In genomic region chrY:21242793-21243192, GRCh38 we compare ENCODE assay signal across 17 cellular contexts.
DNase-seq lines count a peak whose midpoint lies in the region; ATAC-seq and TF ChIP-seq lines count a peak whose summit lies in the region.
"Had no signal": no experiment of that assay in that cellular context is flagged by ENCODE, and none has a peak within 500 bp of the region (broad histone marks: within the 10 kb centered on the region; RNA-seq: fewer than 3 reads in every experiment).

No MANE protein-coding gene starts in this region.

- peaks cover 0 to 9% of the 10 kb centered on the region in 2 donors for H3K36me3 Mint-ChIP-seq in activated T-cell treated with anti-CD3 and anti-CD28 coated beads, Interleukin-2, amount 50 U/mL, for 72 hours (ENCODE audit: insufficient read depth in 2 of 2)
- peaks cover 38% of the 10 kb centered on the region for H3K36me3 Mint-ChIP-seq in CD4-positive, alpha-beta T cell (ENCODE audit: low read depth)
- peaks cover 8% of the 10 kb centered on the region for H3K36me3 Mint-ChIP-seq in activated B cell treated with CpG ODN at 0.5 μM for 24 hours (ENCODE audit: low read depth)
- peaks cover 6% of the 10 kb centered on the region for H3K36me3 Mint-ChIP-seq in central memory CD8-positive, alpha-beta T cell (ENCODE audit: insufficient read depth)

- intact Hi-C loops in CD4-positive, alpha-beta T cell (cut with DNase I, micrococcal nuclease) = no loop called here
- intact Hi-C loops in activated B cell treated with CpG ODN at 0.5 μM for 24 hours (cut with micrococcal nuclease) = loop anchor here (5.0 to 10.0 kb wide), 2 partner anchors 445 to 668 kb away; partner anchors contain the start of gene EIF1AY

- H3K9me3 Mint-ChIP-seq in activated T-cell treated with anti-CD3 and anti-CD28 coated beads, Interleukin-2, amount 50 U/mL, for 72 hours = peaks cover 0 to 3% of the 10 kb centered on the region in 2 donors
- H3K9me3 Mint-ChIP-seq in CD4-positive, alpha-beta T cell = no peaks in the 10 kb centered on the region
- no peaks in the 10 kb centered on the region for H3K9me3 Mint-ChIP-seq in activated B cell treated with CpG ODN at 0.5 μM for 24 hours
- H3K9me3 Mint-ChIP-seq in central memory CD8-positive, alpha-beta T cell = peaks cover 7% of the 10 kb centered on the region

- H3K27ac Mint-ChIP-seq in activated T-cell treated with anti-CD3 and anti-CD28 coated beads, Interleukin-2, amount 50 U/mL, for 72 hours = peak overlapping the region; percentile 86
- peak overlapping the region; percentile 87 for H3K27ac Mint-ChIP-seq in CD4-positive, alpha-beta T cell
- H3K27ac Mint-ChIP-seq in activated B cell treated with CpG ODN at 0.5 μM for 24 hours = peak overlapping the region; percentile 94
- peak overlapping the region; percentile 89 for H3K27ac Mint-ChIP-seq in central memory CD8-positive, alpha-beta T cell (ENCODE audit: low read depth)

- peak overlapping the region in 1 of 2 donors; percentile 47 for H3K4me3 Mint-ChIP-seq in activated T-cell treated with anti-CD3 and anti-CD28 coated beads, Interleukin-2, amount 50 U/mL, for 72 hours
- H3K4me3 Mint-ChIP-seq in CD4-positive, alpha-beta T cell = peak overlapping the region; percentile 15
- no peak overlapping the region for H3K4me3 Mint-ChIP-seq in activated B cell treated with CpG ODN at 0.5 μM for 24 hours
- H3K4me3 Mint-ChIP-seq in central memory CD8-positive, alpha-beta T cell = no peak overlapping the region

- no peaks in the 10 kb centered on the region for H3K27me3 ChIP-seq in CD4-positive, alpha-beta T cell (ENCODE audit: control insufficient read depth, insufficient read depth, low read length)
- H3K27me3 ChIP-seq: BLaER1 treated with 17β-estradiol and CSF1 and Interleukin-3, amounts not matched to agents 10 nM and 100 nM had no signal

- CTCF ChIA-PET in CD4-positive, alpha-beta T cell (lab: Charles Lee) = no interaction called here
- CTCF ChIA-PET in activated B cell treated with CpG ODN at 0.5 μM for 24 hours (lab: Charles Lee) = no interaction called here

- H3K27ac ChIP-seq in CD4-positive, alpha-beta T cell (ENCODE audit: low read depth, low read length) = no peak overlapping the region
- H3K27ac ChIP-seq: BLaER1 treated with 17β-estradiol and CSF1 and Interleukin-3, amounts not matched to agents 10 nM and 100 nM had no signal

- POLR2A ChIA-PET in CD4-positive, alpha-beta T cell (lab: Charles Lee) = interaction anchor here (1.4 kb wide), 1 partner anchor 11 kb away, joined by 6 read pairs; no protein-coding TSS in a partner anchor
- POLR2A ChIA-PET in activated B cell treated with CpG ODN at 0.5 μM for 24 hours (lab: Charles Lee) = no interaction called here

- TF ChIP-seq CTCF in CD4-positive, alpha-beta T cell (IDR thresholded peaks at IDR 0.05) = no peak
- no peak for TF ChIP-seq CTCF in activated B cell treated with CpG ODN at 0.5 μM for 24 hours (IDR thresholded peaks at IDR 0.05)

- no peaks in the 10 kb centered on the region for H3K9me3 ChIP-seq in CD4-positive, alpha-beta T cell (ENCODE audit: control insufficient read depth, low read length)
- H3K9me3 ChIP-seq: BLaER1 treated with 17β-estradiol and CSF1 and Interleukin-3, amounts not matched to agents 10 nM and 100 nM had no signal

- no peaks in the 10 kb centered on the region for H3K27me3 Mint-ChIP-seq in activated T-cell treated with anti-CD3 and anti-CD28 coated beads, Interleukin-2, amount 50 U/mL, for 72 hours (ENCODE audit: low read depth)
- no peaks in the 10 kb centered on the region for H3K27me3 Mint-ChIP-seq in CD4-positive, alpha-beta T cell
- H3K27me3 Mint-ChIP-seq in activated B cell treated with CpG ODN at 0.5 μM for 24 hours = no peaks in the 10 kb centered on the region
- no peaks in the 10 kb centered on the region for H3K27me3 Mint-ChIP-seq in central memory CD8-positive, alpha-beta T cell

- peak in 1 of 2 donors; percentile 69 for ATAC-seq in activated T-cell treated with anti-CD3 and anti-CD28 coated beads, Interleukin-2, amount 50 U/mL, for 72 hours (replicated peaks in 1 of 2)
- ATAC-seq in CD4-positive, alpha-beta T cell (ENCODE audit: poor library complexity) = no peak
- ATAC-seq in activated B cell treated with CpG ODN at 0.5 μM for 24 hours (ENCODE audit: low read depth) = no peak
- no peak for ATAC-seq in central memory CD8-positive, alpha-beta T cell (replicated peaks; ENCODE audit: extremely low read depth, poor library complexity, severe bottlenecking)

- no peaks in the 10 kb centered on the region for H3K4me1 Mint-ChIP-seq in activated T-cell treated with anti-CD3 and anti-CD28 coated beads, Interleukin-2, amount 50 U/mL, for 72 hours (ENCODE audit: low read depth)
- peaks cover 61% of the 10 kb centered on the region for H3K4me1 Mint-ChIP-seq in CD4-positive, alpha-beta T cell (ENCODE audit: low read depth)
- peaks cover 72% of the 10 kb centered on the region for H3K4me1 Mint-ChIP-seq in activated B cell treated with CpG ODN at 0.5 μM for 24 hours
- peaks cover 59% of the 10 kb centered on the region for H3K4me1 Mint-ChIP-seq in central memory CD8-positive, alpha-beta T cell

- DNase-seq in activated T-cell treated with anti-CD3 and anti-CD28 coated beads, Interleukin-2, amount 50 U/mL, for 72 hours = no peak
- DNase-seq in activated T-cell treated with anti-CD3 and anti-CD28 coated beads, Interleukin-2, amount 50 U/mL, for 1 hour = no peak
- DNase-seq in CD4-positive, alpha-beta T cell = no peak
- no peak for DNase-seq in activated B cell treated with CpG ODN at 0.5 μM for 24 hours
- DNase-seq in central memory CD8-positive, alpha-beta T cell (ENCODE audit: low spot score in 2 of 2) = no peak
- DNase-seq in DMS53 (lab: John Stamatoyannopoulos, UW) = no peak
- no peak for DNase-seq in NCI-H526 (lab: John Stamatoyannopoulos, UW)
- DNase-seq in GM19240 (ENCODE audit: insufficient read length, low spot score) = no peak
- DNase-seq: DMS79 treated with DMSO at 0.1 percent for 48 hours; MM.1S; NCI-H1105; NCI-H2081 treated with DMSO at 0.1 percent for 48 hours; NCI-H748 treated with DMSO at 0.1 percent for 48 hours; NK-92 treated with Interleukin-12 subunit alpha and Interleukin-12 subunit beta, amount 100 ng/mL, for 24 hours; OCI-M1; Right ventricle myocardium superior had no signal
